In genomic region chr6:130009148-130009547, GRCh38 we compare ENCODE assay signal across 25 cellular contexts.
"Had no signal": no experiment of that assay in that cellular context is flagged by ENCODE, and none has a peak within 500 bp of the region (broad histone marks: within the 10 kb centered on the region; RNA-seq: fewer than 3 reads in every experiment).

No MANE protein-coding gene starts in this region.

- H3K9ac ChIP-seq: parathyroid adenoma had no signal

- H3K9me3 Mint-ChIP-seq: activated T-cell treated with anti-CD3 and anti-CD28 coated beads, Interleukin-2, amount 50 U/mL, for 72 hours; naive thymus-derived CD8-positive, alpha-beta T cell; stimulated activated effector memory CD8-positive, alpha-beta T cell treated with anti-CD3 and anti-CD28 coated beads, Interleukin-12 subunit alpha, Interleukin-12 subunit beta, amount 100 ng/mL, for 72 hours; type B pancreatic cell had no signal

- DNase-seq: activated CD4-positive, alpha-beta T cell treated with anti-CD3 and anti-CD28 coated beads for 1 hour; activated CD4-positive, alpha-beta T cell treated with anti-CD3 and anti-CD28 coated beads, Interleukin-2, amount 50 U/mL, for 4 hours; activated effector memory CD4-positive, alpha-beta T cell treated with anti-CD3 and anti-CD28 coated beads, Interleukin-2, amount 50 U/mL, for 16 hours; activated naive CD4-positive, alpha-beta T cell treated with anti-CD3 and anti-CD28 coated beads, Interleukin-2, amount 50 U/mL, for 16 hours; activated T-cell treated with anti-CD3 and anti-CD28 coated beads, Interleukin-2, amount 50 U/mL, for 72 hours; adrenal gland; cerebellar nuclear complex; cortex of kidney; effector CD8-positive, alpha-beta T cell; left cardiac atrium; naive thymus-derived CD8-positive, alpha-beta T cell; right lobe of liver; small intestine; stimulated activated CD4-positive, alpha-beta T cell treated with anti-CD3 and anti-CD28 coated beads, Interleukin-4, amount 100 ng/mL, for 24 hours; T1000; testis; WERI-Rb-1 had no signal

- H3K9me3 ChIP-seq: adrenal gland, breast epithelium, esophagus muscularis mucosa, right lobe of liver, testis had no signal

- H3K36me3 ChIP-seq: adrenal gland, breast epithelium, esophagus muscularis mucosa, right lobe of liver, WERI-Rb-1 had no signal

- H3K27me3 ChIP-seq: adrenal gland, breast epithelium, esophagus muscularis mucosa, hepatocyte, right lobe of liver, testis had no signal

- H3K36me3 Mint-ChIP-seq: stimulated activated effector memory CD8-positive, alpha-beta T cell treated with anti-CD3 and anti-CD28 coated beads, Interleukin-12 subunit alpha, Interleukin-12 subunit beta, amount 100 ng/mL, for 72 hours; type B pancreatic cell had no signal

- H3K4me3 ChIP-seq: adrenal gland, breast epithelium, esophagus muscularis mucosa, hepatocyte, right lobe of liver, testis had no signal

- H2AFZ ChIP-seq: hepatocyte, parathyroid adenoma had no signal

- H3K4me3 Mint-ChIP-seq: activated T-cell treated with anti-CD3 and anti-CD28 coated beads, Interleukin-2, amount 50 U/mL, for 72 hours; naive thymus-derived CD8-positive, alpha-beta T cell; stimulated activated effector memory CD8-positive, alpha-beta T cell treated with anti-CD3 and anti-CD28 coated beads, Interleukin-12 subunit alpha, Interleukin-12 subunit beta, amount 100 ng/mL, for 72 hours; type B pancreatic cell had no signal

- H3K79me2 ChIP-seq: hepatocyte, parathyroid adenoma had no signal

- H3K4me2 ChIP-seq: hepatocyte had no signal

- H3K27ac Mint-ChIP-seq: activated T-cell treated with anti-CD3 and anti-CD28 coated beads, Interleukin-2, amount 50 U/mL, for 72 hours; stimulated activated effector memory CD8-positive, alpha-beta T cell treated with anti-CD3 and anti-CD28 coated beads, Interleukin-12 subunit alpha, Interleukin-12 subunit beta, amount 100 ng/mL, for 72 hours; type B pancreatic cell had no signal

- H3K4me1 Mint-ChIP-seq: stimulated activated effector memory CD8-positive, alpha-beta T cell treated with anti-CD3 and anti-CD28 coated beads, Interleukin-12 subunit alpha, Interleukin-12 subunit beta, amount 100 ng/mL, for 72 hours had no signal

- H3K27ac ChIP-seq: adrenal gland, breast epithelium, esophagus muscularis mucosa, hepatocyte, parathyroid adenoma, right lobe of liver, testis, WERI-Rb-1 had no signal

- FAIRE-seq: astrocyte, islet of Langerhans, small intestine had no signal

- H3K4me1 ChIP-seq: adrenal gland, breast epithelium, esophagus muscularis mucosa, parathyroid adenoma, right lobe of liver, testis had no signal
